Comparison of ENCODE assay signal across 21 cellular contexts in genomic region chr4:119858176-119858575, GRCh38.
DNase-seq lines count a peak whose midpoint lies in the region; ATAC-seq, FAIRE-seq and TF ChIP-seq lines count a peak whose summit lies in the region.
"Had no signal": no experiment of that assay in that cellular context is flagged by ENCODE, and none has a peak within 500 bp of the region (broad histone marks: within the 10 kb centered on the region; RNA-seq: fewer than 3 reads in every experiment).

No MANE protein-coding gene starts in this region.

- H3K27me3 ChIP-seq in GM23338 (ENCODE audit: insufficient read depth): no peaks in the 10 kb centered on the region
- H3K27me3 ChIP-seq in adipocyte (replicated peaks; ENCODE audit: control insufficient read depth, insufficient read depth, low read length): no peaks in the 10 kb centered on the region
- H3K27me3 ChIP-seq: SJCRH30 had no signal

- no peak for ATAC-seq in GM23338
- ATAC-seq in GM18520 (IDR thresholded peaks at IDR 0.05; ENCODE audit: unreplicated experiment): no peak
- no peak for ATAC-seq in GM19397 (IDR thresholded peaks at IDR 0.05; ENCODE audit: unreplicated experiment)
- ATAC-seq: GM12878 had no signal

- no peak overlapping the region for H3K27ac ChIP-seq in GM23338 (ENCODE audit: low read depth)
- H3K27ac ChIP-seq: KMS-11, SJCRH30 had no signal

- no peaks in the 10 kb centered on the region for H3K36me3 Mint-ChIP-seq in GM23338 (ENCODE audit: low read depth)
- H3K36me3 Mint-ChIP-seq: CD4-positive, CD25-positive, alpha-beta regulatory T cell had no signal

- H3K9me3 Mint-ChIP-seq in GM23338: no peaks in the 10 kb centered on the region
- H3K9me3 Mint-ChIP-seq: H9, HFFc6 had no signal

- H3F3A ChIP-seq in GM23338 (replicated peaks; ENCODE audit: low read depth): no peaks in the 10 kb centered on the region

- H3K27me3 Mint-ChIP-seq in GM23338 (ENCODE audit: insufficient read depth, low read depth, poor library complexity): no peaks in the 10 kb centered on the region
- H3K27me3 Mint-ChIP-seq: CD4-positive, CD25-positive, alpha-beta regulatory T cell had no signal

- DNase-seq in GM23338 (ENCODE audit: low spot score): no peak
- DNase-seq in adipocyte (ENCODE audit: low read depth): peak; percentile 36
- peak; percentile 22 for DNase-seq in fibroblast of the aortic adventitia (ENCODE audit: low read depth)
- no peak for DNase-seq in erythroblast (lab: John Stamatoyannopoulos, UW)
- DNase-seq in HTR-8/SVneo (ENCODE audit: insufficient read length, low spot score): no peak
- DNase-seq: CD4-positive, CD25-positive, alpha-beta regulatory T cell; DMS79; H9; HFFc6; NCI-H1105; NCI-H146; NCI-H2029; NCI-H2227 treated with DMSO at 0.1 percent for 48 hours; NCI-H510A; NK-92 treated with Interleukin-12 subunit alpha and Interleukin-12 subunit beta, amount 100 ng/mL, for 24 hours; SJCRH30 had no signal

- no peak for FAIRE-seq in HTR-8/SVneo (lab: Jason Lieb, UNC)
- FAIRE-seq: GM12878, RCC 7860 had no signal

- no peaks in the 10 kb centered on the region for H3K79me2 ChIP-seq in GM23338 (replicated peaks; ENCODE audit: insufficient read depth)

- H3K9ac ChIP-seq in adipocyte (ENCODE audit: low read length): no peak overlapping the region
- H3K9ac ChIP-seq: KMS-11 had no signal

- TF ChIP-seq CTCF in GM23338 (conservative IDR thresholded peaks at IDR 0.05; ENCODE audit: low read depth in 2 of 2) (no peak), fibroblast of the aortic adventitia (IDR thresholded peaks at IDR 0.05; ENCODE audit: insufficient read depth, low read length) (no peak)

- H3K4me1 Mint-ChIP-seq in GM23338: peaks cover 17% of the 10 kb centered on the region
- H3K4me1 Mint-ChIP-seq: CD4-positive, CD25-positive, alpha-beta regulatory T cell had no signal

- H4K20me1 ChIP-seq in GM23338 (replicated peaks; ENCODE audit: insufficient read depth): no peaks in the 10 kb centered on the region

- no peak overlapping the region for H3K27ac Mint-ChIP-seq in GM23338
- H3K27ac Mint-ChIP-seq: CD4-positive, CD25-positive, alpha-beta regulatory T cell; H9; HFFc6 had no signal

- no peaks in the 10 kb centered on the region for H3K9me2 ChIP-seq in GM23338 (ENCODE audit: insufficient read depth)

- H3K4me3 ChIP-seq in GM23338: no peak overlapping the region
- no peak overlapping the region for H3K4me3 ChIP-seq in adipocyte (ENCODE audit: low read length)
- no peak overlapping the region for H3K4me3 ChIP-seq in fibroblast of the aortic adventitia (ENCODE audit: low read depth, low read length)
- H3K4me3 ChIP-seq: GM12878, SJCRH30 had no signal

- H3K4me3 Mint-ChIP-seq in GM23338: no peak overlapping the region
- H3K4me3 Mint-ChIP-seq: CD4-positive, CD25-positive, alpha-beta regulatory T cell; H9; HFFc6 had no signal

- H3K36me3 ChIP-seq in GM23338 (ENCODE audit: insufficient read depth) (no peaks in the 10 kb centered on the region), adipocyte (ENCODE audit: control insufficient read depth, insufficient read depth, low read length, severe bottlenecking) (no peaks in the 10 kb centered on the region)
- H3K36me3 ChIP-seq: SJCRH30 had no signal

- H2AFZ ChIP-seq in GM23338: no peak overlapping the region

- H3K9me3 ChIP-seq in adipocyte (ENCODE audit: control insufficient read depth, low read length): no peaks in the 10 kb centered on the region
- H3K9me3 ChIP-seq: SJCRH30 had no signal

- TF ChIP-seq POLR2A in erythroblast (IDR thresholded peaks at IDR 0.05; ENCODE audit: low read length): no peak

- H3K4me2 ChIP-seq in GM23338: peak overlapping the region; percentile 41; the same call in 1 of the 2 replicates
- H3K4me2 ChIP-seq: KMS-11 had no signal

- peaks cover 16% of the 10 kb centered on the region for H3K4me1 ChIP-seq in GM23338 (ENCODE audit: insufficient read depth)
- H3K4me1 ChIP-seq in adipocyte (ENCODE audit: control insufficient read depth, insufficient read depth, low read length): no peaks in the 10 kb centered on the region
- H3K4me1 ChIP-seq: SJCRH30 had no signal

TF ChIP-seq in GM23338, 12 proteins besides CTCF, POLR2A, EP300 and RAD21 (continues in another document):
- TF ChIP-seq JUNB (IDR thresholded peaks at IDR 0.05; ENCODE audit: unreplicated experiment) (no peak), NANOG (IDR thresholded peaks at IDR 0.05; ENCODE audit: borderline replicate concordance) (no peak), REST (IDR thresholded peaks at IDR 0.05; ENCODE audit: unreplicated experiment) (no peak), ETS1 (IDR thresholded peaks at IDR 0.05) (no peak), ZNF331 (CRISPR knock-in tag; IDR thresholded peaks at IDR 0.05; ENCODE audit: low read depth) (no peak), CREB1 (CRISPR knock-in tag; IDR thresholded peaks at IDR 0.05; ENCODE audit: low read depth) (no peak), ZNF114 (CRISPR knock-in tag; IDR thresholded peaks at IDR 0.05) (no peak), POLR2AphosphoS5 (IDR thresholded peaks at IDR 0.05; ENCODE audit: low read depth) (no peak), STAT1 (IDR thresholded peaks at IDR 0.05; ENCODE audit: unreplicated experiment) (no peak), EZH2phosphoT487 (IDR thresholded peaks at IDR 0.05; ENCODE audit: unreplicated experiment) (no peak), EZH2 (IDR thresholded peaks at IDR 0.05; ENCODE audit: low read depth, unreplicated experiment) (no peak)

Comparison
In these comparisons a context has a peak if more than half of its experiments do, and no peak if none do; other contexts are left out.
1. DNase-seq: peak in adipocyte (single experiment) and fibroblast of the aortic adventitia (single experiment); none in GM23338 (single experiment), erythroblast (0 of 2) and HTR-8/SVneo (single experiment).